ENCODE assay signal across 11 cellular contexts in genomic region chr9:34197756-34198711, GRCh38. TPM values are rescaled to one million over a fixed set of nuclear protein-coding genes. Genes with fewer than 3 reads are reported as not detected.
DNase-seq lines count a peak whose midpoint lies in the region; ATAC-seq, FAIRE-seq and TF ChIP-seq lines count a peak whose summit lies in the region.
"Had no signal": no experiment of that assay in that cellular context is flagged by ENCODE, and none has a peak within 500 bp of the region (broad histone marks: within the 10 kb centered on the region; RNA-seq: fewer than 3 reads in every experiment).

No MANE protein-coding gene starts in this region.

- H3K27ac Mint-ChIP-seq in CD8-positive, alpha-beta T cell, result peak overlapping the region; percentile 22
- H3K27ac Mint-ChIP-seq: nephron had no signal

- FAIRE-seq in HepG2 (lab: Jason Lieb, UNC), result no peak

- H3K4me1 Mint-ChIP-seq in CD8-positive, alpha-beta T cell (ENCODE audit: low read depth), result peaks cover 53% of the 10 kb centered on the region

- DNase-seq in CD8-positive, alpha-beta T cell, result no peak
- peak; percentile 25 for DNase-seq in KBM-7
- peak; percentile 58 for DNase-seq in astrocyte of the hippocampus (ENCODE audit: low read depth, low spot score)
- DNase-seq in HepG2 (ENCODE audit: low spot score), result no peak
- no peak for DNase-seq in hippocampal formation (lab: John Stamatoyannopoulos, UW)
- no peak for DNase-seq in cerebellar nuclear complex (lab: John Stamatoyannopoulos, UW)
- DNase-seq in medulla oblongata (ENCODE audit: extremely low spot score), result no peak
- DNase-seq: activated CD4-positive, alpha-beta T cell treated with anti-CD3 and anti-CD28 coated beads for 4 hours; aorta had no signal

- H3K79me2 ChIP-seq in HepG2 (ENCODE audit: insufficient read depth, low read length), result peaks cover 66% of the 10 kb centered on the region

- CTCF ChIA-PET in CD8-positive, alpha-beta T cell (lab: Charles Lee), result no interaction called here
- CTCF ChIA-PET in HepG2 (lab: Yijun Ruan, JAX; ENCODE audit: low intra/inter-chr PET ratio, low total read pairs), result no interaction called here

- peaks cover 14% of the 10 kb centered on the region for H3K4me1 ChIP-seq in CD8-positive, alpha-beta T cell (ENCODE audit: insufficient read depth, low read length)
- peaks cover 18% of the 10 kb centered on the region for H3K4me1 ChIP-seq in HepG2 (ENCODE audit: insufficient read depth, low read length)

- no peaks in the 10 kb centered on the region for H3K9me3 Mint-ChIP-seq in CD8-positive, alpha-beta T cell

- no peak overlapping the region for H3K4me3 Mint-ChIP-seq in CD8-positive, alpha-beta T cell
- H3K4me3 Mint-ChIP-seq: nephron had no signal

- TF ChIP-seq CTCF in CD8-positive, alpha-beta T cell (IDR thresholded peaks at IDR 0.05), result no peak
- TF ChIP-seq CTCF in HepG2 (CRISPR knock-in tag; IDR thresholded peaks at IDR 0.05), result no peak

- peaks cover 46% of the 10 kb centered on the region for H3K36me3 Mint-ChIP-seq in CD8-positive, alpha-beta T cell

- H3K27me3 Mint-ChIP-seq in CD8-positive, alpha-beta T cell (ENCODE audit: low read depth), result no peaks in the 10 kb centered on the region

- H3K36me3 ChIP-seq in CD8-positive, alpha-beta T cell (ENCODE audit: insufficient read depth, low read length), result peaks cover 6% of the 10 kb centered on the region
- peaks cover 6 to 9% of the 10 kb centered on the region in 2 experiments; a peak in 4 of 5 replicates for H3K36me3 ChIP-seq in HepG2 (replicated peaks in 1 of 2; ENCODE audit: control insufficient read depth in 1 of 2, insufficient read depth in 2 of 2, low read length in 2 of 2)

- no peak overlapping the region for H2AFZ ChIP-seq in HepG2 (ENCODE audit: low read length)

- in situ Hi-C loops in KBM-7 (cut with MboI; ENCODE audit: low pct_unique_long_range_greater_than_20kb, low sequenced_read_pairs) (no loop called here), HepG2 (cut with HindIII; ENCODE audit: extremely low pct_ligation_motif_present, low pct_unique_long_range_greater_than_20kb) (no loop called here)

- intact Hi-C loops in CD8-positive, alpha-beta T cell (cut with DNase I, micrococcal nuclease), result no loop called here
- intact Hi-C loops in HepG2 (cut with micrococcal nuclease; ENCODE audit: unreplicated experiment), result no loop called here

- H3K9ac ChIP-seq in HepG2 (ENCODE audit: insufficient read depth, low read depth, low read length), result no peak overlapping the region

- POLR2A ChIA-PET in CD8-positive, alpha-beta T cell (lab: Charles Lee), result no interaction called here
- POLR2A ChIA-PET in HepG2 (lab: Yijun Ruan, JAX), result no interaction called here

- WGBS in HepG2 (ENCODE audit: low lambda C conversion rate), result 98% methylated on average over 3 of the region's 6 CpGs

- H3K4me2 ChIP-seq in HepG2 (ENCODE audit: low read depth, low read length), result no peak overlapping the region

- H3K9me3 ChIP-seq in CD8-positive, alpha-beta T cell (ENCODE audit: low read length), result no peaks in the 10 kb centered on the region
- H3K9me3 ChIP-seq in HepG2 (ENCODE audit: low read length), result no peaks in the 10 kb centered on the region

- TF ChIP-seq POLR2A in HepG2 (IDR thresholded peaks at IDR 0.05; ENCODE audit: insufficient read depth in 1 of 2, low read depth in 2 of 2, low read length in 2 of 2), result no peak

- H3K27me3 ChIP-seq in CD8-positive, alpha-beta T cell (ENCODE audit: insufficient read depth, low read length), result no peaks in the 10 kb centered on the region
- no peaks in the 10 kb centered on the region for H3K27me3 ChIP-seq in HepG2 (ENCODE audit: control insufficient read depth in 1 of 2, insufficient read depth in 2 of 2, low read length in 2 of 2)

- no peak for TF ChIP-seq RAD21 in HepG2 (CRISPR knock-in tag; IDR thresholded peaks at IDR 0.05)

- ATAC-seq in CD8-positive, alpha-beta T cell, result peak; percentile 25
- ATAC-seq in HepG2 (peak; percentile 66), GM21447 (IDR thresholded peaks at IDR 0.05; ENCODE audit: unreplicated experiment) (no peak)

- no peak overlapping the region for H3K4me3 ChIP-seq in CD8-positive, alpha-beta T cell (ENCODE audit: low read depth, low read length)
- no peak overlapping the region for H3K4me3 ChIP-seq in HepG2 (replicated peaks in 1 of 3; ENCODE audit: insufficient read depth in 1 of 3, low read depth in 2 of 3, low read length in 3 of 3)

- no peak overlapping the region for H3K27ac ChIP-seq in CD8-positive, alpha-beta T cell (ENCODE audit: low read depth, low read length)
- H3K27ac ChIP-seq in HepG2 (ENCODE audit: extremely low read length, insufficient read depth, low read length), result no peak overlapping the region

- TF ChIP-seq EP300 in HepG2 (IDR thresholded peaks at IDR 0.05; ENCODE audit: low read depth in 2 of 2, low read length in 2 of 2), result no peak
- no peak for TF ChIP-seq EP300 in HepG2 (CRISPR knock-in tag; IDR thresholded peaks at IDR 0.05; ENCODE audit: borderline replicate concordance)

- no TSS peak for BruUV-seq in HepG2 (replicated peaks; lab: Mats Ljungman, UMichigan)

- peaks cover 7% of the 10 kb centered on the region for H4K20me1 ChIP-seq in HepG2 (ENCODE audit: insufficient read depth, low read length)

TF ChIP-seq in HepG2, 621 proteins besides CTCF, POLR2A, EP300 and RAD21:
- TF ChIP-seq RBAK (CRISPR knock-in tag; IDR thresholded peaks at IDR 0.05) (no peak), SMC3 (IDR thresholded peaks at IDR 0.05; ENCODE audit: low read length) (no peak), ZNF136 (CRISPR knock-in tag; IDR thresholded peaks at IDR 0.05; ENCODE audit: low read depth) (no peak), ZNF496 (CRISPR knock-in tag; IDR thresholded peaks at IDR 0.05; ENCODE audit: insufficient replicate concordance) (no peak), NR1H2 (CRISPR knock-in tag; IDR thresholded peaks at IDR 0.05; ENCODE audit: borderline replicate concordance, low read depth) (no peak)
TF ChIP-seq in HepG2: peak in this region for 0.

RNA-seq across cellular contexts. Expression of gene UBAP1, which starts 19.2 kb away (rescaled TPM):
- 10 to 100 TPM; 70.9 to 73.2 TPM for total RNA-seq in CD8-positive, alpha-beta T cell
- total RNA-seq in HepG2 (2016; rRNA removed; fragmentation: Illumina TruSeq; extraction: Trizol), result 19.5 and 25.0 TPM in 2 replicates
- 11.2 and 12.8 TPM in 2 replicates for total RNA-seq in HepG2 (2016; cell fraction: cytosol; rRNA removed; fragmentation: Illumina TruSeq; extraction: Trizol; ENCODE audit: low read depth)
- 20.1 and 22.4 TPM in 2 replicates for total RNA-seq in HepG2 (2016; cell fraction: insoluble cytoplasmic fraction; rRNA removed; fragmentation: Illumina TruSeq; extraction: Trizol)
- total RNA-seq in HepG2 (2016; cell fraction: membrane; rRNA removed; fragmentation: Illumina TruSeq; extraction: Trizol), result 30.4 and 31.7 TPM in 2 replicates
- 10.6 and 14.8 TPM in 2 replicates for total RNA-seq in HepG2 (2016; cell fraction: nucleus; rRNA removed; fragmentation: Illumina TruSeq; extraction: Trizol)
- polyA plus RNA-seq in HepG2 (2011; rRNA removed), result 39.9 and 40.5 TPM in 2 replicates
- 31.0 and 35.5 TPM in 2 replicates for polyA plus RNA-seq in HepG2 (2011; cell fraction: cytosol; rRNA removed)
- polyA plus RNA-seq in HepG2 (2011; cell fraction: nucleus; rRNA removed), result 14.8 and 17.8 TPM in 2 replicates
- 25.4 and 29.3 TPM in 2 replicates for polyA plus RNA-seq in HepG2 (2012)
- 12.6 and 14.8 TPM in 2 replicates for polyA plus RNA-seq in HepG2 (2016; cell fraction: cytosol; fragmentation: Illumina TruSeq; extraction: Trizol; ENCODE audit: low read depth)
- 38.0 and 43.8 TPM in 2 replicates for polyA plus RNA-seq in HepG2 (2016; cell fraction: insoluble cytoplasmic fraction; fragmentation: Illumina TruSeq; extraction: Trizol; ENCODE audit: low read depth)
- 35.6 and 36.0 TPM in 2 replicates for polyA plus RNA-seq in HepG2 (2016; cell fraction: membrane; fragmentation: Illumina TruSeq; extraction: Trizol; ENCODE audit: low read depth)
- 27.9 and 28.4 TPM in 2 replicates for polyA plus RNA-seq in HepG2 (2016; cell fraction: nucleus; fragmentation: Illumina TruSeq; extraction: Trizol; ENCODE audit: insufficient read depth, low read depth)
- 46.0 and 93.6 TPM in 2 replicates for polyA minus RNA-seq in HepG2 (2011; rRNA and poly(A)+ RNA removed; ENCODE audit: low replicate concordance)
- 21.2 and 24.1 TPM in 2 replicates for polyA minus RNA-seq in HepG2 (2011; cell fraction: cytosol; rRNA and poly(A)+ RNA removed)
- 14.9 and 19.9 TPM in 2 replicates for polyA minus RNA-seq in HepG2 (2011; cell fraction: nucleus; rRNA and poly(A)+ RNA removed)

Comparison
In these comparisons a context has a peak if more than half of its experiments do, and no peak if none do; other contexts are left out.
1. DNase-seq: peak in KBM-7 (single experiment) and astrocyte of the hippocampus (single experiment); none in CD8-positive, alpha-beta T cell (0 of 7), HepG2 (single experiment), hippocampal formation (0 of 2), cerebellar nuclear complex (0 of 2) and medulla oblongata (single experiment).